9 cellular contexts compared by ENCODE assay signal in the genomic region with DNA sequence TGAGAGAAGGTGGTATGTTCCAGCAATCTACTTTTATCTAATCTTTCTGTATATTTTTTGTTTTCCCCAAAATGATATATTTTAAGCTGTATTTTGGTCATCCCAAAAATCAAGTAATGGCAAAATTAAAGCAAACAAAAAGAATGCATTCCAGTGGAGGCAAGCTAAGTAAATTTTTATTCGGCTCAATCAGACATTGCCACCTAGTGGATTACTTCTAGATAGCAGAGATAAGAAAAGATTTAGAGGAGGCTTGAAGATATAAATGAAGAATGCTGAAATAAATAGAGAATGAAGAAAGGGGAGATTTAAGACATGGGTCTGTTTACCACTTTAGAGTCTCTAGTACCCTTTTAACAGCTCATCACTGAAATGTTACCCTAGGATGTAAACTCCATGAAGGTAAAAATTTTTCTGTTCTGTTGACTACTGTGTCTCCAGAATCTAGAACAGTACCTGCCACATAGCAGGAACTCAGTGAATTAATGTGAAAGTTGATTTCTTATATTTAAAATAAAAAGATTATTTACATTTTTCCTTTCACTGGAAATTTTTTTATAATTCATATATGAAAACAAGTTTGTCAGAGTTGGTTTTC.
A peak's percentile ranks its signal among the peaks of the same experiment; 100 is the strongest.
DNase-seq lines count a peak whose midpoint lies in the region; ATAC-seq lines count a peak whose summit lies in the region.
"Had no signal": no experiment of that assay in that cellular context is flagged by ENCODE, and none has a peak within 500 bp of the region (broad histone marks: within the 10 kb centered on the region; RNA-seq: fewer than 3 reads in every experiment).

No MANE protein-coding gene starts in this region.

- no peaks in the 10 kb centered on the region for H3K4me1 ChIP-seq in mesenchymal stem cell (ENCODE audit: control insufficient read depth, insufficient read depth, low read depth, low read length)

- no peaks in the 10 kb centered on the region for H3K27me3 ChIP-seq in mesenchymal stem cell (ENCODE audit: control insufficient read depth in 1 of 2, insufficient read depth in 1 of 2, low read length in 2 of 2)

- H2BK120ac ChIP-seq in mesenchymal stem cell (ENCODE audit: low read depth, low read length) = no peak overlapping the region

- H3K18ac ChIP-seq in mesenchymal stem cell (ENCODE audit: low read depth in 1 of 2, low read length in 2 of 2) = no peak overlapping the region

- peak; percentile 51 for ATAC-seq in GM21447 (IDR thresholded peaks at IDR 0.05; ENCODE audit: unreplicated experiment)
- no peak for ATAC-seq in GM21390 (IDR thresholded peaks at IDR 0.05; ENCODE audit: unreplicated experiment)
- ATAC-seq: naive thymus-derived CD4-positive, alpha-beta T cell had no signal

- no peak overlapping the region for H3K23ac ChIP-seq in mesenchymal stem cell (ENCODE audit: low read length in 2 of 2)

- no peak overlapping the region for H2AK5ac ChIP-seq in mesenchymal stem cell (ENCODE audit: low read length, severe bottlenecking)

- no peak overlapping the region for H2BK15ac ChIP-seq in mesenchymal stem cell (ENCODE audit: low read depth, poor library complexity, severe bottlenecking)

- H4K8ac ChIP-seq in mesenchymal stem cell (ENCODE audit: low read length) = no peak overlapping the region

- H2BK5ac ChIP-seq in mesenchymal stem cell (ENCODE audit: low read depth, low read length, poor library complexity, severe bottlenecking) = no peak overlapping the region

- peak overlapping the region; percentile 77 for H3K27ac ChIP-seq in caudate nucleus (ENCODE audit: low read depth, low read length)
- no peak overlapping the region for H3K27ac ChIP-seq in mesenchymal stem cell (ENCODE audit: low read length, poor library complexity, severe bottlenecking)

- H3K4me2 ChIP-seq in mesenchymal stem cell (ENCODE audit: low read length, poor library complexity, severe bottlenecking) = no peak overlapping the region

- H3K9ac ChIP-seq in mesenchymal stem cell (ENCODE audit: low read length) = peak overlapping the region; percentile 61

- H2AFZ ChIP-seq in mesenchymal stem cell (ENCODE audit: low read depth, low read length) = no peak overlapping the region

- no peak overlapping the region for H3K14ac ChIP-seq in mesenchymal stem cell (ENCODE audit: low read length in 2 of 2)

- no peak overlapping the region for H2BK12ac ChIP-seq in mesenchymal stem cell (ENCODE audit: low read length in 2 of 2)

- no CpG with 5 or more reads among the region's 1 CpG for WGBS in mesenchymal stem cell

- H3K79me1 ChIP-seq in mesenchymal stem cell (replicated peaks; ENCODE audit: low read length, poor library complexity, severe bottlenecking) = no peaks in the 10 kb centered on the region

- H4K91ac ChIP-seq in mesenchymal stem cell (ENCODE audit: low read length) = no peak overlapping the region

- H3K36me3 ChIP-seq in mesenchymal stem cell (ENCODE audit: control insufficient read depth in 1 of 2, insufficient read depth in 2 of 2, low read depth in 1 of 2, low read length in 2 of 2) = no peaks in the 10 kb centered on the region

- H3K9me3 ChIP-seq in mesenchymal stem cell (ENCODE audit: control insufficient read depth, low read length) = no peaks in the 10 kb centered on the region

- DNase-seq in COR-L47 (lab: John Stamatoyannopoulos, UW) (peak; percentile 40), NCI-H2227 (lab: John Stamatoyannopoulos, UW; ENCODE audit: unreplicated experiment) (peak; percentile 34), caudate nucleus (lab: John Stamatoyannopoulos, UW) (peak in 2 of 61 donors; percentile 4 to 22), mesenchymal stem cell (peak; percentile 65), NCI-H2107 (lab: John Stamatoyannopoulos, UW) (no peak)
- no peak for DNase-seq in stimulated activated CD8-positive, alpha-beta memory T cell treated with anti-CD3 and anti-CD28 coated beads, Interleukin-4, amount 100 ng/mL, for 48 hours

- no peak overlapping the region for H3K4ac ChIP-seq in mesenchymal stem cell (ENCODE audit: low read depth in 1 of 2, low read length in 2 of 2)

- H3K4me3 ChIP-seq in mesenchymal stem cell (ENCODE audit: insufficient read depth in 1 of 2, low read depth in 1 of 2, low read length in 2 of 2) = no peak overlapping the region

Comparison
In these comparisons a context has a peak if more than half of its experiments do, and no peak if none do; other contexts are left out.
1. DNase-seq: peak in COR-L47 (single experiment), NCI-H2227 (single experiment) and mesenchymal stem cell (single experiment); none in stimulated activated CD8-positive, alpha-beta memory T cell treated with anti-CD3 and anti-CD28 coated beads, Interleukin-4, amount 100 ng/mL, for 48 hours (single experiment) and NCI-H2107 (single experiment).